Comparison of ENCODE assay signal across 11 cellular contexts in the genomic region with DNA sequence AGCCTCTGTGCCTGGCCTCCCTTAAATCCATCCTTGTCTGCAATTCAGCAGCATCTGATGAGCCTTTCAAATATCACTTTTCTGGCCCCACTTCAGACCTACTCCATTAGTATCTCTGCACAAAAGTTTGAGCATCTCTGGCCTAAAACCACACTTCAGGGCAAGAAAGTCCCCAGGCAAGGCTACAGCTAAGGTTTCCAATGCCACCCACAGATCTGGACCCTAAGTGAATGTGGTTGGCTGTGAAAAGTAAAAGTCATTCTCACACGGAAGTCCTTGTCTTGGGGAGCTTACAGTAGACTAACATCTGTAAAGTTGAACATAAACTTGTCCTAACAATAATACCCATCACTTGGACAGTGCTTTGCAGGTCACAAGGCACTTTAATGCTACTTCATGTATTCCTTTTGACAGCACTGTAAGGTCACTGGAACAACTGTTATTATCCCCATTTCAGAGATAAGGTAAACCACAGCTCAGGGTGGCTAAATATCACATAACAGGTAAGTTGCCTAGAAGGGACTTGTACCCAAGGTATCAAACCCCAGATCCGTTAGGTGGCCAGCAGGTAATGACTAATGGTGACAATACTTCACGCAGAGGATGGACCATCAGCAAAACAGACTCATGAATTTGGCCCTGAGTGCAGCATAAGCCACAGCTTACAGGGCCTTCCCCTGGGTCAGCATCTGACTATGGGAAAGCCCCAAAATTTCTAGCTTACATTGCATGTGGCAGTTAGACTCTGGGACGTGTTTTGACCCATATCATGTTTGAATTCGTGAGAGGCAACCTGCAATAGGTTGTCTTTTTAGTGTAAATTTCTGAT.
DNase-seq lines count a peak whose midpoint lies in the region; ATAC-seq and TF ChIP-seq lines count a peak whose summit lies in the region.
"Had no signal": no experiment of that assay in that cellular context is flagged by ENCODE, and none has a peak within 500 bp of the region (broad histone marks: within the 10 kb centered on the region; RNA-seq: fewer than 3 reads in every experiment).

No MANE protein-coding gene starts in this region.

- POLR2A ChIA-PET in activated CD8-positive, alpha-beta T cell treated with anti-CD3 and anti-CD28 coated beads for 36 hours (lab: Charles Lee), result interaction anchor here (1.0 kb wide), 1 partner anchor 12 kb away, joined by 3 read pairs; no protein-coding TSS in a partner anchor
- POLR2A ChIA-PET in activated CD8-positive, alpha-beta T cell treated with anti-CD3 and anti-CD28 coated beads, Interleukin-2, amount 10 ng/mL, durations not matched to agents 7 days and 5 days (lab: Charles Lee), result no interaction called here

- H3K27ac Mint-ChIP-seq in activated CD8-positive, alpha-beta T cell treated with anti-CD3 and anti-CD28 coated beads for 36 hours, result no peak overlapping the region
- H3K27ac Mint-ChIP-seq in activated CD8-positive, alpha-beta T cell treated with anti-CD3 and anti-CD28 coated beads, Interleukin-2, amount 10 ng/mL, durations not matched to agents 7 days and 5 days, result no peak overlapping the region
- peak overlapping the region; percentile 2 for H3K27ac Mint-ChIP-seq in stimulated activated naive CD8-positive, alpha-beta T cell treated with anti-CD3 and anti-CD28 coated beads, Interleukin-15, Interleukin-2, amounts not matched to agents 100 ng/mL and 50 ng/mL, for 24 hours
- H3K27ac Mint-ChIP-seq in activated T-helper 1 cell treated with anti-CD3 and anti-CD28 coated beads, Interleukin-12 subunit alpha, Interleukin-12 subunit beta, Interleukin-2, Interleukin-4 antibody, amounts not matched to agents 30 ng/mL and 10 ng/mL and 1 ng/mL, durations not matched to agents 14 hours and 24 hours and 36 hours, result no peak overlapping the region

- no peaks in the 10 kb centered on the region for H3K36me3 Mint-ChIP-seq in activated CD8-positive, alpha-beta T cell treated with anti-CD3 and anti-CD28 coated beads for 36 hours (ENCODE audit: low read depth)
- H3K36me3 Mint-ChIP-seq in activated CD8-positive, alpha-beta T cell treated with anti-CD3 and anti-CD28 coated beads, Interleukin-2, amount 10 ng/mL, durations not matched to agents 7 days and 5 days (ENCODE audit: low read depth), result no peaks in the 10 kb centered on the region
- no peaks in the 10 kb centered on the region for H3K36me3 Mint-ChIP-seq in stimulated activated naive CD8-positive, alpha-beta T cell treated with anti-CD3 and anti-CD28 coated beads, Interleukin-15, Interleukin-2, amounts not matched to agents 100 ng/mL and 50 ng/mL, for 24 hours (ENCODE audit: low read depth)
- H3K36me3 Mint-ChIP-seq in activated T-helper 1 cell treated with anti-CD3 and anti-CD28 coated beads, Interleukin-12 subunit alpha, Interleukin-12 subunit beta, Interleukin-2, Interleukin-4 antibody, amounts not matched to agents 30 ng/mL and 10 ng/mL and 1 ng/mL, durations not matched to agents 14 hours and 24 hours and 36 hours (ENCODE audit: low read depth), result no peaks in the 10 kb centered on the region

- H3K27me3 ChIP-seq in heart left ventricle, result no peaks in the 10 kb centered on the region

- TF ChIP-seq POLR2A in heart left ventricle (IDR thresholded peaks at IDR 0.05), result no peak

- no peak overlapping the region for H3K4me3 Mint-ChIP-seq in activated CD8-positive, alpha-beta T cell treated with anti-CD3 and anti-CD28 coated beads for 36 hours
- no peak overlapping the region for H3K4me3 Mint-ChIP-seq in activated CD8-positive, alpha-beta T cell treated with anti-CD3 and anti-CD28 coated beads, Interleukin-2, amount 10 ng/mL, durations not matched to agents 7 days and 5 days
- H3K4me3 Mint-ChIP-seq in stimulated activated naive CD8-positive, alpha-beta T cell treated with anti-CD3 and anti-CD28 coated beads, Interleukin-15, Interleukin-2, amounts not matched to agents 100 ng/mL and 50 ng/mL, for 24 hours, result no peak overlapping the region
- H3K4me3 Mint-ChIP-seq in activated T-helper 1 cell treated with anti-CD3 and anti-CD28 coated beads, Interleukin-12 subunit alpha, Interleukin-12 subunit beta, Interleukin-2, Interleukin-4 antibody, amounts not matched to agents 30 ng/mL and 10 ng/mL and 1 ng/mL, durations not matched to agents 14 hours and 24 hours and 36 hours, result no peak overlapping the region

- intact Hi-C loops in activated CD8-positive, alpha-beta T cell treated with anti-CD3 and anti-CD28 coated beads for 36 hours (cut with micrococcal nuclease), result no loop called here
- intact Hi-C loops in activated T-helper 1 cell treated with anti-CD3 and anti-CD28 coated beads, Interleukin-12 subunit alpha, Interleukin-12 subunit beta, Interleukin-2, Interleukin-4 antibody, amounts not matched to agents 30 ng/mL and 10 ng/mL and 1 ng/mL, durations not matched to agents 14 hours and 24 hours and 36 hours (cut with micrococcal nuclease), result no loop called here
- intact Hi-C loops in heart left ventricle (cut with DNase I), result no loop called here

- DNase-seq in activated CD8-positive, alpha-beta T cell treated with anti-CD3 and anti-CD28 coated beads for 36 hours, result peak; percentile 18
- DNase-seq in activated CD8-positive, alpha-beta T cell treated with anti-CD3 and anti-CD28 coated beads, Interleukin-2, amount 10 ng/mL, durations not matched to agents 7 days and 5 days, result no peak
- DNase-seq in activated T-helper 1 cell treated with anti-CD3 and anti-CD28 coated beads, Interleukin-12 subunit alpha, Interleukin-12 subunit beta, Interleukin-2, Interleukin-4 antibody, amounts not matched to agents 30 ng/mL and 10 ng/mL and 1 ng/mL, durations not matched to agents 14 hours and 24 hours and 36 hours (ENCODE audit: low spot score), result no peak
- no peak for DNase-seq in heart left ventricle
- no peak for DNase-seq in NCI-H1436 (lab: John Stamatoyannopoulos, UW)
- DNase-seq: activated gamma-delta T cell treated with Interleukin-2 at 50 U/mL for 16 hours; NCI-H1048; stimulated activated CD8-positive, alpha-beta memory T cell treated with anti-CD3 and anti-CD28 coated beads, Interleukin-4, amount 100 ng/mL, for 48 hours had no signal

- 66 to 88% (median 86%) methylated on average over 5 of the region's 5 CpGs for WGBS in heart left ventricle, 4 donors

- peaks cover 14% of the 10 kb centered on the region for H3K4me1 Mint-ChIP-seq in activated CD8-positive, alpha-beta T cell treated with anti-CD3 and anti-CD28 coated beads for 36 hours (ENCODE audit: low read depth)
- H3K4me1 Mint-ChIP-seq in activated CD8-positive, alpha-beta T cell treated with anti-CD3 and anti-CD28 coated beads, Interleukin-2, amount 10 ng/mL, durations not matched to agents 7 days and 5 days (ENCODE audit: low read depth), result peaks cover 5% of the 10 kb centered on the region
- peaks cover 8% of the 10 kb centered on the region for H3K4me1 Mint-ChIP-seq in stimulated activated naive CD8-positive, alpha-beta T cell treated with anti-CD3 and anti-CD28 coated beads, Interleukin-15, Interleukin-2, amounts not matched to agents 100 ng/mL and 50 ng/mL, for 24 hours (ENCODE audit: low read depth)
- no peaks in the 10 kb centered on the region for H3K4me1 Mint-ChIP-seq in activated T-helper 1 cell treated with anti-CD3 and anti-CD28 coated beads, Interleukin-12 subunit alpha, Interleukin-12 subunit beta, Interleukin-2, Interleukin-4 antibody, amounts not matched to agents 30 ng/mL and 10 ng/mL and 1 ng/mL, durations not matched to agents 14 hours and 24 hours and 36 hours (ENCODE audit: low read depth)

- no peaks in the 10 kb centered on the region for H3K9me3 ChIP-seq in heart left ventricle

- no peak overlapping the region for H3K27ac ChIP-seq in heart left ventricle

- ATAC-seq in activated CD8-positive, alpha-beta T cell treated with anti-CD3 and anti-CD28 coated beads for 36 hours, result peak; percentile 76
- no peak for ATAC-seq in activated CD8-positive, alpha-beta T cell treated with anti-CD3 and anti-CD28 coated beads, Interleukin-2, amount 10 ng/mL, durations not matched to agents 7 days and 5 days
- ATAC-seq in GM21576 (IDR thresholded peaks at IDR 0.05; ENCODE audit: unreplicated experiment) (peak; percentile 87), HG03135 (IDR thresholded peaks at IDR 0.05; ENCODE audit: unreplicated experiment) (peak; percentile 86), heart left ventricle (no peak)

- no peaks in the 10 kb centered on the region for H3K9me3 Mint-ChIP-seq in activated CD8-positive, alpha-beta T cell treated with anti-CD3 and anti-CD28 coated beads for 36 hours
- no peaks in the 10 kb centered on the region for H3K9me3 Mint-ChIP-seq in activated CD8-positive, alpha-beta T cell treated with anti-CD3 and anti-CD28 coated beads, Interleukin-2, amount 10 ng/mL, durations not matched to agents 7 days and 5 days (ENCODE audit: insufficient read depth)
- no peaks in the 10 kb centered on the region for H3K9me3 Mint-ChIP-seq in stimulated activated naive CD8-positive, alpha-beta T cell treated with anti-CD3 and anti-CD28 coated beads, Interleukin-15, Interleukin-2, amounts not matched to agents 100 ng/mL and 50 ng/mL, for 24 hours
- H3K9me3 Mint-ChIP-seq in activated T-helper 1 cell treated with anti-CD3 and anti-CD28 coated beads, Interleukin-12 subunit alpha, Interleukin-12 subunit beta, Interleukin-2, Interleukin-4 antibody, amounts not matched to agents 30 ng/mL and 10 ng/mL and 1 ng/mL, durations not matched to agents 14 hours and 24 hours and 36 hours, result no peaks in the 10 kb centered on the region

- no peak for TF ChIP-seq CTCF in activated CD8-positive, alpha-beta T cell treated with anti-CD3 and anti-CD28 coated beads for 36 hours (IDR thresholded peaks at IDR 0.05)
- TF ChIP-seq CTCF in heart left ventricle (IDR thresholded peaks at IDR 0.05), result no peak

- H3K4me3 ChIP-seq in heart left ventricle, result no peak overlapping the region

- no peaks in the 10 kb centered on the region for H3K4me1 ChIP-seq in heart left ventricle

- H3K27me3 Mint-ChIP-seq in activated CD8-positive, alpha-beta T cell treated with anti-CD3 and anti-CD28 coated beads for 36 hours, result no peaks in the 10 kb centered on the region
- H3K27me3 Mint-ChIP-seq in activated CD8-positive, alpha-beta T cell treated with anti-CD3 and anti-CD28 coated beads, Interleukin-2, amount 10 ng/mL, durations not matched to agents 7 days and 5 days (ENCODE audit: low read depth), result no peaks in the 10 kb centered on the region
- H3K27me3 Mint-ChIP-seq in stimulated activated naive CD8-positive, alpha-beta T cell treated with anti-CD3 and anti-CD28 coated beads, Interleukin-15, Interleukin-2, amounts not matched to agents 100 ng/mL and 50 ng/mL, for 24 hours, result no peaks in the 10 kb centered on the region
- no peaks in the 10 kb centered on the region for H3K27me3 Mint-ChIP-seq in activated T-helper 1 cell treated with anti-CD3 and anti-CD28 coated beads, Interleukin-12 subunit alpha, Interleukin-12 subunit beta, Interleukin-2, Interleukin-4 antibody, amounts not matched to agents 30 ng/mL and 10 ng/mL and 1 ng/mL, durations not matched to agents 14 hours and 24 hours and 36 hours (ENCODE audit: insufficient read depth)

- no peaks in the 10 kb centered on the region for H3K36me3 ChIP-seq in heart left ventricle

- CTCF ChIA-PET in activated CD8-positive, alpha-beta T cell treated with anti-CD3 and anti-CD28 coated beads for 36 hours (lab: Charles Lee), result interaction anchor here (1.0 kb wide), 1 partner anchor 29 kb away, joined by 3 read pairs; no protein-coding TSS in a partner anchor
- CTCF ChIA-PET in activated CD8-positive, alpha-beta T cell treated with anti-CD3 and anti-CD28 coated beads, Interleukin-2, amount 10 ng/mL, durations not matched to agents 7 days and 5 days (lab: Charles Lee), result no interaction called here

Comparison
In these comparisons a context has a peak if more than half of its experiments do, and no peak if none do; other contexts are left out.
1. ATAC-seq: peak in activated CD8-positive, alpha-beta T cell treated with anti-CD3 and anti-CD28 coated beads for 36 hours (single experiment), GM21576 (single experiment) and HG03135 (single experiment); none in activated CD8-positive, alpha-beta T cell treated with anti-CD3 and anti-CD28 coated beads, Interleukin-2, amount 10 ng/mL, durations not matched to agents 7 days and 5 days (single experiment) and heart left ventricle (0 of 4).